Comparison of ENCODE assay signal across 15 cellular contexts in the genomic region with DNA sequence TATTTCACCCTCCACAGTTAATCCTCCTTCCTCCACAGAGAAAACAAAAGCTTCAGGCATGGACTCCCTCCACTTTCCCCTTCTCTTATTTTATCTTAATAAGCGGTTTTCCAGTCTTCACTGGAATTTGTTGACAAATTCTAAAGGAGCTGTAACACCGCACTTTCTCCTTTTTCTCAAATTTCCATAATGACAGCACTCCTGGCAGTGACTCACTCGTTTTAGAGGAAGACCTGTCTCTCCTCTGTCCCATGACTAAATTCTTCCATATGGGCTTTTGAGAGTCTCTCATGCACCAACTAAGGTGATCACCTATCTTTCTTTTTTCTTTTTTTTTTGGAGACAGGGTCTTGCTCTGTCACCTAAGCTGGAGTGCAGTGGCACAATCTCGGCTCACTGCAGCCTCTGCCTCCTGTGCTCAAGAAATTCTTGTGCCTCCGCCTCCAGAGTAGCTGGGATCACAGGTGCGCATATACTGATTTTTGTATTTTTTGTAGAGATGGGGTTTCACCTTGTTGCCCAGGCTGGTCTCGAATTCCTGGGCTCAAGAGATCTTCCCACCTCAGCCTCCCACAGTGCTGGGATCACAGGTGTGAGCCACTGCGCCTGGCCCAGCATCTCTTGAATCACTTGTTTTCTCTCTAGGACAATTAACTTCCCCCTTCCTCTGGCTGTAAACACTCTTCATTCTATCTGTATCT. TPM values are rescaled to one million over a fixed set of nuclear protein-coding genes. Genes with fewer than 3 reads are reported as not detected.
DNase-seq lines count a peak whose midpoint lies in the region; ATAC-seq and TF ChIP-seq lines count a peak whose summit lies in the region.
"Had no signal": no experiment of that assay in that cellular context is flagged by ENCODE, and none has a peak within 500 bp of the region (broad histone marks: within the 10 kb centered on the region; RNA-seq: fewer than 3 reads in every experiment).

No MANE protein-coding gene starts in this region.

- DNase-seq in activated naive CD4-positive, alpha-beta T cell treated with anti-CD3 and anti-CD28 coated beads, Interleukin-2, amount 50 U/mL, for 16 hours: no peak
- DNase-seq in T-helper 17 cell (no peak), epithelial cell of esophagus (ENCODE audit: low read depth) (peak; percentile 69), NCI-H526 (lab: John Stamatoyannopoulos, UW) (no peak), mesothelial cell of epicardium (ENCODE audit: low spot score in 2 of 2, unreplicated experiment in 2 of 2) (no peak), GM03348 (ENCODE audit: low spot score) (no peak)
- DNase-seq in stimulated activated naive CD8-positive, alpha-beta T cell treated with anti-CD3 and anti-CD28 coated beads, Interleukin-15, amount 100 ng/mL, for 72 hours: no peak
- DNase-seq: body of pancreas; effector CD4-positive, alpha-beta T cell; foreskin melanocyte; NCI-H146; NCI-H510A treated with DMSO at 0.1 percent for 48 hours; stimulated activated CD4-positive, alpha-beta T cell treated with anti-CD3 and anti-CD28 coated beads, Interleukin-1b, Interleukin-23, amount 100 ng/mL, for 48 hours had no signal

- no peaks in the 10 kb centered on the region for H3K9me3 ChIP-seq in T-helper 17 cell (ENCODE audit: control insufficient read depth, low read length, poor library complexity, severe bottlenecking)
- H3K9me3 ChIP-seq: body of pancreas had no signal

- ATAC-seq in T-helper 17 cell: no peak
- no peak for ATAC-seq in stimulated activated naive CD8-positive, alpha-beta T cell treated with anti-CD3 and anti-CD28 coated beads, Interleukin-15, amount 100 ng/mL, for 72 hours
- ATAC-seq: body of pancreas had no signal

- no peak overlapping the region for H3K4me3 ChIP-seq in epithelial cell of esophagus (ENCODE audit: low read length)
- H3K4me3 ChIP-seq: body of pancreas had no signal

- no peaks in the 10 kb centered on the region for H3K9me3 Mint-ChIP-seq in activated naive CD4-positive, alpha-beta T cell treated with anti-CD3 and anti-CD28 coated beads, Interleukin-2, amount 50 U/mL, for 24 hours
- no peaks in the 10 kb centered on the region for H3K9me3 Mint-ChIP-seq in stimulated activated naive CD8-positive, alpha-beta T cell treated with anti-CD3 and anti-CD28 coated beads, Interleukin-15, amount 100 ng/mL, for 72 hours
- no peaks in the 10 kb centered on the region for H3K9me3 Mint-ChIP-seq in mesothelial cell of epicardium

- peaks cover 2% of the 10 kb centered on the region for H3K27me3 Mint-ChIP-seq in activated naive CD4-positive, alpha-beta T cell treated with anti-CD3 and anti-CD28 coated beads, Interleukin-2, amount 50 U/mL, for 24 hours
- peaks cover 34% of the 10 kb centered on the region for H3K27me3 Mint-ChIP-seq in T-helper 17 cell
- H3K27me3 Mint-ChIP-seq in stimulated activated naive CD8-positive, alpha-beta T cell treated with anti-CD3 and anti-CD28 coated beads, Interleukin-15, amount 100 ng/mL, for 72 hours: no peaks in the 10 kb centered on the region
- peaks cover 37% of the 10 kb centered on the region for H3K27me3 Mint-ChIP-seq in mesothelial cell of epicardium (ENCODE audit: low read depth)

- no peak for TF ChIP-seq CTCF in epithelial cell of esophagus (IDR thresholded peaks at IDR 0.05; ENCODE audit: insufficient read depth, low read depth, low read length, missing control alignments)
- TF ChIP-seq CTCF in mesothelial cell of epicardium (IDR thresholded peaks at IDR 0.05; ENCODE audit: unreplicated experiment): no peak

- H3K27ac Mint-ChIP-seq in activated naive CD4-positive, alpha-beta T cell treated with anti-CD3 and anti-CD28 coated beads, Interleukin-2, amount 50 U/mL, for 24 hours: peak overlapping the region; percentile 84
- H3K27ac Mint-ChIP-seq in T-helper 17 cell: peak overlapping the region; percentile 12
- peak overlapping the region; percentile 1 to 47 for H3K27ac Mint-ChIP-seq in stimulated activated naive CD8-positive, alpha-beta T cell treated with anti-CD3 and anti-CD28 coated beads, Interleukin-15, amount 100 ng/mL, for 72 hours
- no peak overlapping the region for H3K27ac Mint-ChIP-seq in mesothelial cell of epicardium

- peaks cover 37% of the 10 kb centered on the region for H3K4me1 Mint-ChIP-seq in activated naive CD4-positive, alpha-beta T cell treated with anti-CD3 and anti-CD28 coated beads, Interleukin-2, amount 50 U/mL, for 24 hours
- peaks cover 24% of the 10 kb centered on the region for H3K4me1 Mint-ChIP-seq in T-helper 17 cell
- peaks cover 45% of the 10 kb centered on the region for H3K4me1 Mint-ChIP-seq in stimulated activated naive CD8-positive, alpha-beta T cell treated with anti-CD3 and anti-CD28 coated beads, Interleukin-15, amount 100 ng/mL, for 72 hours
- H3K4me1 Mint-ChIP-seq in mesothelial cell of epicardium: no peaks in the 10 kb centered on the region

- peaks cover 2% of the 10 kb centered on the region for H3K36me3 Mint-ChIP-seq in activated naive CD4-positive, alpha-beta T cell treated with anti-CD3 and anti-CD28 coated beads, Interleukin-2, amount 50 U/mL, for 24 hours
- peaks cover 7% of the 10 kb centered on the region for H3K36me3 Mint-ChIP-seq in T-helper 17 cell (ENCODE audit: low read depth)
- no peaks in the 10 kb centered on the region for H3K36me3 Mint-ChIP-seq in mesothelial cell of epicardium

- peak overlapping the region; percentile 5 for H3K4me3 Mint-ChIP-seq in activated naive CD4-positive, alpha-beta T cell treated with anti-CD3 and anti-CD28 coated beads, Interleukin-2, amount 50 U/mL, for 24 hours
- H3K4me3 Mint-ChIP-seq in T-helper 17 cell: no peak overlapping the region
- peak overlapping the region; percentile 22 to 53 for H3K4me3 Mint-ChIP-seq in stimulated activated naive CD8-positive, alpha-beta T cell treated with anti-CD3 and anti-CD28 coated beads, Interleukin-15, amount 100 ng/mL, for 72 hours
- no peak overlapping the region for H3K4me3 Mint-ChIP-seq in mesothelial cell of epicardium

RNA-seq across cellular contexts. Expression of gene ITGAM, which starts 7.7 kb away (rescaled TPM):
- total RNA-seq in T-helper 17 cell (10 to 100 TPM in 1 of 2 donors, 1 to 10 TPM in 1; 7.3 to 12.5 TPM), mesothelial cell of epicardium (0.29 TPM in 1 of 3 replicates, not detected in the others)
- total RNA-seq: pulmonary artery endothelial cell had no signal

RNA-seq across cellular contexts. Expression of gene PYDC1, which starts 50.5 kb away (rescaled TPM):
- total RNA-seq in T-helper 17 cell (not detected), mesothelial cell of epicardium (not detected in 3 replicates)
- total RNA-seq: body of pancreas, pulmonary artery endothelial cell had no signal

RNA-seq across cellular contexts. Expression of gene TRIM72, which starts 53.6 kb away (rescaled TPM):
- total RNA-seq in T-helper 17 cell (under 1 TPM; 0.08 to 0.17 TPM), mesothelial cell of epicardium (0.04 to 0.14 TPM (median 0.11 TPM) in 3 replicates)
- total RNA-seq: body of pancreas, pulmonary artery endothelial cell had no signal

Comparison
In these comparisons a context has a peak if more than half of its experiments do, and no peak if none do; other contexts are left out.
1. H3K4me3 Mint-ChIP-seq: peak in activated naive CD4-positive, alpha-beta T cell treated with anti-CD3 and anti-CD28 coated beads, Interleukin-2, amount 50 U/mL, for 24 hours (single experiment) and stimulated activated naive CD8-positive, alpha-beta T cell treated with anti-CD3 and anti-CD28 coated beads, Interleukin-15, amount 100 ng/mL, for 72 hours (2 of 2); none in T-helper 17 cell (single experiment) and mesothelial cell of epicardium (single experiment).